Comparison of ENCODE assay signal across 1 cellular context in genomic region chr14:31286456-31287293, GRCh38.
TF ChIP-seq lines count a peak whose summit lies in the region.

No MANE protein-coding gene starts in this region.

TF ChIP-seq in HepG2, 621 proteins besides CTCF, POLR2A, EP300 and RAD21 (continued from another document and continues in another):
- TF ChIP-seq ZNF280D (CRISPR knock-in tag; IDR thresholded peaks at IDR 0.05) (no peak), ATF4 (CRISPR knock-in tag; IDR thresholded peaks at IDR 0.05) (no peak), MBD4 (IDR thresholded peaks at IDR 0.05; ENCODE audit: borderline replicate concordance, low read length) (no peak), NKX3-1 (CRISPR knock-in tag; IDR thresholded peaks at IDR 0.05) (no peak), SRSF1 (optimal IDR thresholded peaks at IDR 0.05; ENCODE audit: low read depth, low read length) (no peak), GATA4 (IDR thresholded peaks at IDR 0.05; ENCODE audit: borderline replicate concordance, low read depth) (no peak), NFIC (IDR thresholded peaks at IDR 0.05; ENCODE audit: low read length) (no peak), SIN3A (IDR thresholded peaks at IDR 0.05; ENCODE audit: borderline replicate concordance, low read depth, low read length) (no peak), SNAPC4 (CRISPR knock-in tag; IDR thresholded peaks at IDR 0.05) (no peak), SMYD3 (CRISPR knock-in tag; IDR thresholded peaks at IDR 0.05) (peak; percentile 74; the same call in 1 of the 2 replicates), KLF15 (CRISPR knock-in tag; IDR thresholded peaks at IDR 0.05; ENCODE audit: borderline replicate concordance) (no peak), ZNF609 (CRISPR knock-in tag; IDR thresholded peaks at IDR 0.05; ENCODE audit: borderline replicate concordance) (peak; percentile 70; the same call in 1 of the 2 replicates), ZSCAN31 (CRISPR knock-in tag; IDR thresholded peaks at IDR 0.05; ENCODE audit: low read depth) (peak; percentile 86), HNF4G (IDR thresholded peaks at IDR 0.05; ENCODE audit: borderline replicate concordance, low read depth, low read length) (no peak), HNF4G (CRISPR knock-in tag; IDR thresholded peaks at IDR 0.05; ENCODE audit: borderline replicate concordance, low read depth) (0 out of 2 replicates have a peak, but pooled peaks have one; percentile 27), MLXIP (CRISPR knock-in tag; IDR thresholded peaks at IDR 0.05; ENCODE audit: borderline replicate concordance) (no peak), TFE3 (CRISPR knock-in tag; IDR thresholded peaks at IDR 0.05) (peak; percentile 79), KLF6 (CRISPR knock-in tag; IDR thresholded peaks at IDR 0.05) (no peak), RFXAP (CRISPR knock-in tag; IDR thresholded peaks at IDR 0.05; ENCODE audit: borderline replicate concordance) (peak; percentile 78; the same call in 1 of the 2 replicates), ZFP90 (CRISPR knock-in tag; IDR thresholded peaks at IDR 0.05; ENCODE audit: borderline replicate concordance) (no peak), ZNF709 (CRISPR knock-in tag; IDR thresholded peaks at IDR 0.05) (peak; percentile 96), TRAFD1 (CRISPR knock-in tag; IDR thresholded peaks at IDR 0.05; ENCODE audit: borderline replicate concordance) (no peak), TSC22D2 (CRISPR knock-in tag; IDR thresholded peaks at IDR 0.05; ENCODE audit: borderline replicate concordance) (peak; percentile 78), NR3C1 (CRISPR knock-in tag; IDR thresholded peaks at IDR 0.05) (no peak), ZC3H4 (CRISPR knock-in tag; IDR thresholded peaks at IDR 0.05; ENCODE audit: borderline replicate concordance) (no peak; the same call in 1 of the 2 replicates), ZNF605 (CRISPR knock-in tag; IDR thresholded peaks at IDR 0.05) (peak; percentile 97), ZNF580 (CRISPR knock-in tag; IDR thresholded peaks at IDR 0.05; ENCODE audit: borderline replicate concordance, low read depth) (peak; percentile 81; the same call in 1 of the 2 replicates), RXRA (CRISPR knock-in tag; IDR thresholded peaks at IDR 0.05) (peak; percentile 63), ZNF431 (CRISPR knock-in tag; IDR thresholded peaks at IDR 0.05; ENCODE audit: borderline replicate concordance, low read depth) (peak; percentile 45; the same call in 1 of the 2 replicates), AGO2 (optimal IDR thresholded peaks at IDR 0.05; ENCODE audit: low read depth, low read length) (no peak), MED8 (CRISPR knock-in tag; IDR thresholded peaks at IDR 0.05; ENCODE audit: insufficient replicate concordance) (no peak), SIX1 (CRISPR knock-in tag; IDR thresholded peaks at IDR 0.05; ENCODE audit: borderline replicate concordance) (no peak), CENPBD1 (CRISPR knock-in tag; IDR thresholded peaks at IDR 0.05; ENCODE audit: borderline replicate concordance, low read depth) (no peak), NFYB (CRISPR knock-in tag; IDR thresholded peaks at IDR 0.05) (0 out of 2 replicates have a peak, but pooled peaks have one; percentile 33), ARNT (IDR thresholded peaks at IDR 0.05) (no peak), ZNF615 (CRISPR knock-in tag; IDR thresholded peaks at IDR 0.05; ENCODE audit: borderline replicate concordance) (no peak)
